Comparison of ENCODE assay signal across 8 cellular contexts in the genomic region with DNA sequence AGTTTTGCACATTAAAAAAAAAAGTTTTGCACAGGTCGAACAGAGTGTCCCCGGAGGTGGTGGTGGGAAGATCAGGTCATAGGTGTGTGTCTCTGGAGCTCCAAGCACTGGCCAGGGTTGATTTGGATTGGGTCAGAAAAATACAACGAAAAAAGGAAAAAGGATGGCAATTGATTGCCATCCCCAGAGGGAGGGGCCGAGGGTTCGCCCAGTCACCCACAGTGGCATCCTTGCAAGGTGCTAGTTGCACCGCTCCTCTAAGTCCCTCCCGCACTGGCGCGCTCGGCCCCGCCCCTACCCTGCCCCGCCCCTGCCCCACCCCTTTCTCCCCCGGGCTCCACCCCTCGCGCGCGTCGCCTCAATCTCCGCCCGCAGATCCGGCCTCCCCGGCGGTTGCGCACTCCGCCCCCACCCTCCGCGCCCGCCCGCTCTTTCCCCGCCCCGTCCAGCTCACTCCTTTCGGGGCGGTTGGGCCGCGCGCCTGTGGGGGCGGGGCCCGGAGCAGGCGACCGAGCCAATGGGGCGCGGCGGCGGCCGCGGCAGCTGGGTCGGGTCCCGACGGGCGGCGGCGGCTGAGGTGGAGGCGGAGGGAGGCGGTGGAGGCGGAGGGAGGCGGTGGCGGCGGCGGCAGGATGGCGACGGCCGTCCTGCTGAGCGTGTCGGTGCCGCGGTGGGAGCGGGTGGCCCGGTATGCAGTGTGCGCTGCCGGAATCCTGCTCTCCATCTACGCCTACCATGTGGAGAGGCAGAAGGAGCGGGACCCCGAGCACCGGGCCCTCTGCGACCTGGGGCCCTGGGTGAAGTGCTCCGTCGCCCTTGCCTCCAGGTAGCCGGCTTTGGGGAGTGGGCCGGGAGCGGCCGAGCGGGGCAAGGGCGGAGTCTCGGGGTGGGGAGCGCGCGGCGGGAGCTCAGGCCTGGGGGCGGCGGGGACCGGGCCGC. TPM values are rescaled to one million over a fixed set of nuclear protein-coding genes. Genes with fewer than 3 reads are reported as not detected.
DNase-seq lines count a peak whose midpoint lies in the region; ATAC-seq and TF ChIP-seq lines count a peak whose summit lies in the region.

No MANE protein-coding gene starts in this region.

- peak overlapping the region; percentile 26; the same call in 1 of the 2 replicates for H3K27ac ChIP-seq in PC-3 (ENCODE audit: low read length)
- H3K27ac ChIP-seq in naive thymus-derived CD4-positive, alpha-beta T cell (ENCODE audit: low read depth, low read length): peak overlapping the region; percentile 80

- no peaks in the 10 kb centered on the region for H3K27me3 Mint-ChIP-seq in activated T-cell treated with anti-CD3 and anti-CD28 coated beads, Interleukin-2, amount 50 U/mL, for 24 hours
- H3K27me3 Mint-ChIP-seq in naive thymus-derived CD4-positive, alpha-beta T cell: no peaks in the 10 kb centered on the region

- no peaks in the 10 kb centered on the region for H3K9me3 Mint-ChIP-seq in activated T-cell treated with anti-CD3 and anti-CD28 coated beads, Interleukin-2, amount 50 U/mL, for 24 hours
- H3K9me3 Mint-ChIP-seq in naive thymus-derived CD4-positive, alpha-beta T cell: peaks cover 0 to 3% (median 0%) of the 10 kb centered on the region in 11 donors
- H3K9me3 Mint-ChIP-seq in stimulated activated effector memory CD8-positive, alpha-beta T cell treated with anti-CD3 and anti-CD28 coated beads, Interleukin-12 subunit alpha, Interleukin-12 subunit beta, amount 100 ng/mL, for 72 hours: no peaks in the 10 kb centered on the region

- no peaks in the 10 kb centered on the region for H3F3A ChIP-seq in PC-3 (ENCODE audit: low read length, unreplicated experiment)

- H3K27ac Mint-ChIP-seq in activated T-cell treated with anti-CD3 and anti-CD28 coated beads, Interleukin-2, amount 50 U/mL, for 24 hours: peak overlapping the region; percentile 84
- H3K27ac Mint-ChIP-seq in naive thymus-derived CD4-positive, alpha-beta T cell: peak overlapping the region; percentile 10 to 91 (median 83)
- peak overlapping the region; percentile 54 for H3K27ac Mint-ChIP-seq in stimulated activated effector memory CD8-positive, alpha-beta T cell treated with anti-CD3 and anti-CD28 coated beads, Interleukin-12 subunit alpha, Interleukin-12 subunit beta, amount 100 ng/mL, for 72 hours

- H3K9ac ChIP-seq in PC-3 (ENCODE audit: low read length): peak overlapping the region; percentile 75

- H3K36me3 Mint-ChIP-seq in activated T-cell treated with anti-CD3 and anti-CD28 coated beads, Interleukin-2, amount 50 U/mL, for 24 hours (ENCODE audit: low read depth): peaks cover 4% of the 10 kb centered on the region
- H3K36me3 Mint-ChIP-seq in naive thymus-derived CD4-positive, alpha-beta T cell: no peaks in the 10 kb centered on the region
- H3K36me3 Mint-ChIP-seq in stimulated activated effector memory CD8-positive, alpha-beta T cell treated with anti-CD3 and anti-CD28 coated beads, Interleukin-12 subunit alpha, Interleukin-12 subunit beta, amount 100 ng/mL, for 72 hours: no peaks in the 10 kb centered on the region

- TF ChIP-seq EP300 in Ishikawa (IDR thresholded peaks at IDR 0.05; ENCODE audit: borderline replicate concordance): no peak; the same call in 1 of the 2 replicates

- no peaks in the 10 kb centered on the region for H3K36me3 ChIP-seq in PC-3 (ENCODE audit: low read depth, low read length)
- H3K36me3 ChIP-seq in naive thymus-derived CD4-positive, alpha-beta T cell (ENCODE audit: control insufficient read depth in 2 of 3, insufficient read depth in 3 of 3, low read length in 3 of 3): peaks cover 0 to 3% (median 0%) of the 10 kb centered on the region in 3 experiments

- BruUV-seq in PC-3 (replicated peaks; lab: Mats Ljungman, UMichigan): no TSS peak

- no peak for TF ChIP-seq CTCF in PC-3 (conservative IDR thresholded peaks at IDR 0.05; ENCODE audit: low read depth, low read length)

- peak overlapping the region; percentile 86 for H2AFZ ChIP-seq in PC-3 (ENCODE audit: low read length)

- POLR2A ChIA-PET in PC-3 (lab: Charles Lee; ENCODE audit: unreplicated experiment): interaction anchor here (1.0 kb wide), 1 partner anchor 32 kb away, joined by 5 read pairs; a partner anchor contains a TSS
- POLR2A ChIA-PET in naive thymus-derived CD4-positive, alpha-beta T cell (lab: Charles Lee): interaction anchor here (0.6 to 1.7 kb wide), 7 partner anchors 32 to 1807 kb away, joined by 3 to 20 read pairs (median 3); a partner anchor contains a TSS

- peak overlapping the region; percentile 73 for H3K4me3 ChIP-seq in PC-3 (ENCODE audit: low read length)
- no peak overlapping the region for H3K4me3 ChIP-seq in naive thymus-derived CD4-positive, alpha-beta T cell (ENCODE audit: low read length)

- peak overlapping the region; percentile 53 for H3K4me2 ChIP-seq in PC-3 (ENCODE audit: low read length)

- 0 out of 2 replicates have a peak, but pooled peaks cover 9% of the 10 kb centered on the region for H3K4me1 ChIP-seq in PC-3 (ENCODE audit: insufficient read depth, low read length)
- H3K4me1 ChIP-seq in naive thymus-derived CD4-positive, alpha-beta T cell (ENCODE audit: control insufficient read depth in 2 of 2, insufficient read depth in 2 of 2, low read length in 2 of 2): peaks cover 0 to 8% of the 10 kb centered on the region in 2 donors

- peaks cover 22% of the 10 kb centered on the region for H3K79me2 ChIP-seq in PC-3 (ENCODE audit: low read length)

- 0 out of 2 replicates have a peak, but pooled peaks cover 6% of the 10 kb centered on the region for H4K20me1 ChIP-seq in PC-3 (ENCODE audit: low read length)

- ATAC-seq in GM21717 (IDR thresholded peaks at IDR 0.05; ENCODE audit: unreplicated experiment) (peak; percentile 80), PC-3 (peak; percentile 83), esophagus mucosa (peak; percentile 99)
- peak; percentile 95 for ATAC-seq in naive thymus-derived CD4-positive, alpha-beta T cell
- ATAC-seq in stimulated activated effector memory CD8-positive, alpha-beta T cell treated with anti-CD3 and anti-CD28 coated beads, Interleukin-12 subunit alpha, Interleukin-12 subunit beta, amount 100 ng/mL, for 72 hours: peak; percentile 93

- no peaks in the 10 kb centered on the region for H3K9me2 ChIP-seq in PC-3 (replicated peaks; ENCODE audit: low read length)

- peak overlapping the region; percentile 86 for H3K4me3 Mint-ChIP-seq in activated T-cell treated with anti-CD3 and anti-CD28 coated beads, Interleukin-2, amount 50 U/mL, for 24 hours
- H3K4me3 Mint-ChIP-seq in naive thymus-derived CD4-positive, alpha-beta T cell: peak overlapping the region; percentile 77 to 87 (median 82)
- H3K4me3 Mint-ChIP-seq in stimulated activated effector memory CD8-positive, alpha-beta T cell treated with anti-CD3 and anti-CD28 coated beads, Interleukin-12 subunit alpha, Interleukin-12 subunit beta, amount 100 ng/mL, for 72 hours: peak overlapping the region; percentile 72

- peaks cover 16% of the 10 kb centered on the region for H3K4me1 Mint-ChIP-seq in activated T-cell treated with anti-CD3 and anti-CD28 coated beads, Interleukin-2, amount 50 U/mL, for 24 hours (ENCODE audit: low read depth)
- peaks cover 7 to 18% (median 15%) of the 10 kb centered on the region in 7 donors for H3K4me1 Mint-ChIP-seq in naive thymus-derived CD4-positive, alpha-beta T cell
- peaks cover 6% of the 10 kb centered on the region for H3K4me1 Mint-ChIP-seq in stimulated activated effector memory CD8-positive, alpha-beta T cell treated with anti-CD3 and anti-CD28 coated beads, Interleukin-12 subunit alpha, Interleukin-12 subunit beta, amount 100 ng/mL, for 72 hours

- no peaks in the 10 kb centered on the region for H3K9me3 ChIP-seq in PC-3 (ENCODE audit: low read length)
- H3K9me3 ChIP-seq in naive thymus-derived CD4-positive, alpha-beta T cell (ENCODE audit: control insufficient read depth in 2 of 3, low read length in 3 of 3): no peaks in the 10 kb centered on the region

- DNase-seq in DMS79 (lab: John Stamatoyannopoulos, UW) (peak; percentile 71), PC-3 (peak; percentile 90)
- peak; percentile 97 for DNase-seq in activated T-cell treated with anti-CD3 and anti-CD28 coated beads, Interleukin-2, amount 50 U/mL, for 24 hours
- peak; percentile 85 to 92 (median 88) for DNase-seq in naive thymus-derived CD4-positive, alpha-beta T cell
- peak; percentile 75 to 87 for DNase-seq in stimulated activated effector memory CD8-positive, alpha-beta T cell treated with anti-CD3 and anti-CD28 coated beads, Interleukin-12 subunit alpha, Interleukin-12 subunit beta, amount 100 ng/mL, for 72 hours (ENCODE audit: low spot score in 2 of 2)

- no peak for TF ChIP-seq RAD21 in Ishikawa (IDR thresholded peaks at IDR 0.05; ENCODE audit: low read depth)

- intact Hi-C loops in PC-3 (cut with micrococcal nuclease): loop anchor here (2.0 kb wide), 2 partner anchors 31 to 87 kb away; a partner anchor contains a TSS
- intact Hi-C loops in naive thymus-derived CD4-positive, alpha-beta T cell (cut with micrococcal nuclease): loop anchor here (1.0 to 10.0 kb wide), 18 partner anchors 32 to 1959 kb away; a partner anchor contains a TSS

- no peaks in the 10 kb centered on the region for H3K27me3 ChIP-seq in PC-3 (ENCODE audit: low read length)
- no peaks in the 10 kb centered on the region for H3K27me3 ChIP-seq in naive thymus-derived CD4-positive, alpha-beta T cell (ENCODE audit: control insufficient read depth in 2 of 2, insufficient read depth in 2 of 2, low read length in 2 of 2)

- CTCF ChIA-PET in PC-3 (lab: Charles Lee): interaction anchor here (0.6 kb wide), 1 partner anchor 270 kb away, joined by 4 read pairs; no protein-coding TSS in a partner anchor
- CTCF ChIA-PET in naive thymus-derived CD4-positive, alpha-beta T cell (lab: Charles Lee): interaction anchor here (1.3 kb wide), 1 partner anchor 31 kb away, joined by 3 read pairs; a partner anchor contains a TSS

TF ChIP-seq in Ishikawa, 13 proteins besides CTCF, POLR2A, EP300 and RAD21 (continues in another document):
- TF ChIP-seq, protein P1, sequence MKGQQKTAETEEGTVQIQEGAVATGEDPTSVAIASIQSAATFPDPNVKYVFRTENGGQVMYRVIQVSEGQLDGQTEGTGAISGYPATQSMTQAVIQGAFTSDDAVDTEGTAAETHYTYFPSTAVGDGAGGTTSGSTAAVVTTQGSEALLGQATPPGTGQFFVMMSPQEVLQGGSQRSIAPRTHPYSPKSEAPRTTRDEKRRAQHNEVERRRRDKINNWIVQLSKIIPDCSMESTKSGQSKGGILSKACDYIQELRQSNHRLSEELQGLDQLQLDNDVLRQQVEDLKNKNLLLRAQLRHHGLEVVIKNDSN (IDR thresholded peaks at IDR 0.05): no peak
- TF ChIP-seq TAF1 (IDR thresholded peaks at IDR 0.05; ENCODE audit: low read depth) (peak; percentile 77), CEBPB (IDR thresholded peaks at IDR 0.05) (no peak)

RNA-seq across cellular contexts. Expression of a gene that starts 31.5 kb away (rescaled TPM):
- 4.7 and 8.6 TPM in 2 replicates for total RNA-seq in PC-3 (2014; rRNA removed)
- total RNA-seq in esophagus mucosa: 17.3 TPM
- total RNA-seq in naive thymus-derived CD4-positive, alpha-beta T cell: 10 to 100 TPM; 12.2 to 22.9 (median 14.9) TPM
- 10 to 100 TPM in 1 of 2 donors, 1 to 10 TPM in 1; 7.9 to 10.4 TPM for polyA plus RNA-seq in naive thymus-derived CD4-positive, alpha-beta T cell

RNA-seq across cellular contexts. Expression of a gene that starts 47.2 kb away (rescaled TPM):
- 1.9 and 2.1 TPM in 2 replicates for total RNA-seq in PC-3 (2014; rRNA removed)
- total RNA-seq in esophagus mucosa: 10.7 TPM
- total RNA-seq in naive thymus-derived CD4-positive, alpha-beta T cell: 1 to 10 TPM; 2.4 to 6.0 (median 4.4) TPM
- polyA plus RNA-seq in naive thymus-derived CD4-positive, alpha-beta T cell: 1 to 10 TPM in 1 of 2 donors, under 1 TPM in 1; 0.71 to 1.1 TPM
